11 cellular contexts compared by ENCODE assay signal in genomic region chr15:85316244-85316934, GRCh38.
DNase-seq lines count a peak whose midpoint lies in the region; ATAC-seq, FAIRE-seq and TF ChIP-seq lines count a peak whose summit lies in the region.
"Had no signal": no experiment of that assay in that cellular context is flagged by ENCODE, and none has a peak within 500 bp of the region (broad histone marks: within the 10 kb centered on the region; RNA-seq: fewer than 3 reads in every experiment).

No MANE protein-coding gene starts in this region.

- TF ChIP-seq RAD21 in HepG2 (CRISPR knock-in tag; IDR thresholded peaks at IDR 0.05), result no peak

- FAIRE-seq in HepG2 (lab: Jason Lieb, UNC), result no peak

- POLR2A ChIA-PET in HepG2 (lab: Yijun Ruan, JAX), result no interaction called here
- POLR2A ChIA-PET in activated CD4-positive, alpha-beta T cell treated with anti-CD3 and anti-CD28 coated beads, Interleukin-2, amount 10 ng/mL, durations not matched to agents 7 days and 5 days (lab: Charles Lee), result interaction anchor here (0.6 to 1.0 kb wide), 3 partner anchors 7 to 329 kb away, joined by 3 read pairs; no protein-coding TSS in a partner anchor

- H3K27ac Mint-ChIP-seq in activated CD4-positive, alpha-beta T cell treated with anti-CD3 and anti-CD28 coated beads, Interleukin-2, amount 10 ng/mL, durations not matched to agents 7 days and 5 days, result peak overlapping the region; percentile 78

- peaks cover 15% of the 10 kb centered on the region for H3K9me3 Mint-ChIP-seq in activated CD4-positive, alpha-beta T cell treated with anti-CD3 and anti-CD28 coated beads, Interleukin-2, amount 10 ng/mL, durations not matched to agents 7 days and 5 days

- peaks cover 23% of the 10 kb centered on the region for H3K4me1 ChIP-seq in HepG2 (ENCODE audit: insufficient read depth, low read length)
- H3K4me1 ChIP-seq in right lobe of liver, result no peaks in the 10 kb centered on the region
- H3K4me1 ChIP-seq in thyroid gland, result peaks cover 15 to 51% of the 10 kb centered on the region in 2 donors
- H3K4me1 ChIP-seq: SJCRH30 had no signal

- H3K36me3 ChIP-seq in HepG2 (replicated peaks in 1 of 2; ENCODE audit: control insufficient read depth in 1 of 2, insufficient read depth in 2 of 2, low read length in 2 of 2) (no peaks in the 10 kb centered on the region), right lobe of liver (no peaks in the 10 kb centered on the region), thyroid gland (no peaks in the 10 kb centered on the region)
- H3K36me3 ChIP-seq: SJCRH30 had no signal

- CTCF ChIA-PET in HepG2 (lab: Yijun Ruan, JAX; ENCODE audit: low intra/inter-chr PET ratio, low total read pairs), result no interaction called here
- CTCF ChIA-PET in activated CD4-positive, alpha-beta T cell treated with anti-CD3 and anti-CD28 coated beads, Interleukin-2, amount 10 ng/mL, durations not matched to agents 7 days and 5 days (lab: Charles Lee), result interaction anchor here (0.8 to 4.4 kb wide), 10 partner anchors 11 to 174 kb away, joined by 3 to 35 read pairs (median 3); no protein-coding TSS in a partner anchor

- peak; percentile 14 for DNase-seq in HepG2 (ENCODE audit: low spot score)
- DNase-seq in right lobe of liver, result no peak
- DNase-seq in activated CD4-positive, alpha-beta T cell treated with anti-CD3 and anti-CD28 coated beads, Interleukin-2, amount 10 ng/mL, durations not matched to agents 7 days and 5 days, result peak; percentile 40
- peak; percentile 67 to 80 for DNase-seq in foreskin fibroblast
- peak; percentile 47 to 65 for DNase-seq in thyroid gland
- DNase-seq in putamen (ENCODE audit: low spot score), result no peak
- DNase-seq in DMS53 treated with DMSO at 0.1 percent for 48 hours (lab: John Stamatoyannopoulos, UW; ENCODE audit: unreplicated experiment), result no peak
- DNase-seq: NCI-H1417 treated with DMSO at 0.1 percent for 48 hours, SJCRH30, substantia nigra had no signal

- no peaks in the 10 kb centered on the region for H4K20me1 ChIP-seq in HepG2 (ENCODE audit: insufficient read depth, low read length)

- in situ Hi-C loops in HepG2 (cut with HindIII; ENCODE audit: extremely low pct_ligation_motif_present, low pct_unique_long_range_greater_than_20kb), result no loop called here

- ATAC-seq in HepG2 (peak; percentile 54; the same call in 2 of the 3 replicates), right lobe of liver (no peak), HG02973 (IDR thresholded peaks at IDR 0.05; ENCODE audit: unreplicated experiment) (no peak)

- BruUV-seq in HepG2 (replicated peaks; lab: Mats Ljungman, UMichigan), result no TSS peak

- no peak overlapping the region for H2AFZ ChIP-seq in HepG2 (ENCODE audit: low read length)

- H3K4me3 ChIP-seq in HepG2 (replicated peaks in 1 of 3; ENCODE audit: insufficient read depth in 1 of 3, low read depth in 2 of 3, low read length in 3 of 3), result no peak overlapping the region
- no peak overlapping the region for H3K4me3 ChIP-seq in right lobe of liver
- no peak overlapping the region for H3K4me3 ChIP-seq in foreskin fibroblast (ENCODE audit: low read depth in 1 of 2, low read length in 2 of 2)
- H3K4me3 ChIP-seq in thyroid gland (replicated peaks in 1 of 3), result no peak overlapping the region
- H3K4me3 ChIP-seq: SJCRH30 had no signal

- intact Hi-C loops in HepG2 (cut with micrococcal nuclease; ENCODE audit: unreplicated experiment), result no loop called here
- intact Hi-C loops in right lobe of liver (cut with DNase I), result no loop called here
- intact Hi-C loops in thyroid gland (cut with DNase I), result no loop called here

- WGBS in HepG2 (ENCODE audit: low lambda C conversion rate), result 10% methylated on average over 8 of the region's 8 CpGs
- 54% methylated on average over 7 of the region's 8 CpGs for WGBS in right lobe of liver (ENCODE audit: insufficient coverage, low coverage, low lambda C conversion rate, missing lambda C conversion rate)
- WGBS in thyroid gland, 2 donors, result 25 to 39% methylated on average over 8 of the region's 8 CpGs

- H3K9me3 ChIP-seq in HepG2 (ENCODE audit: low read length) (no peaks in the 10 kb centered on the region), right lobe of liver (no peaks in the 10 kb centered on the region), thyroid gland (no peaks in the 10 kb centered on the region)
- H3K9me3 ChIP-seq: SJCRH30 had no signal

- TF ChIP-seq CTCF in HepG2 (CRISPR knock-in tag; IDR thresholded peaks at IDR 0.05) (no peak), right lobe of liver (IDR thresholded peaks at IDR 0.05) (no peak), foreskin fibroblast (IDR thresholded peaks at IDR 0.05; ENCODE audit: low read depth, low read length) (no peak), thyroid gland (IDR thresholded peaks at IDR 0.05) (no peak)

- H3K9ac ChIP-seq in HepG2 (ENCODE audit: insufficient read depth, low read depth, low read length), result no peak overlapping the region

- H3K4me3 Mint-ChIP-seq in activated CD4-positive, alpha-beta T cell treated with anti-CD3 and anti-CD28 coated beads, Interleukin-2, amount 10 ng/mL, durations not matched to agents 7 days and 5 days, result no peak overlapping the region

- TF ChIP-seq POLR2A in HepG2 (IDR thresholded peaks at IDR 0.05; ENCODE audit: insufficient read depth in 1 of 2, low read depth in 2 of 2, low read length in 2 of 2) (no peak), right lobe of liver (IDR thresholded peaks at IDR 0.05) (no peak), thyroid gland (IDR thresholded peaks at IDR 0.05) (no peak)

- H3K27me3 ChIP-seq in HepG2 (ENCODE audit: control insufficient read depth in 1 of 2, insufficient read depth in 2 of 2, low read length in 2 of 2) (no peaks in the 10 kb centered on the region), right lobe of liver (no peaks in the 10 kb centered on the region), thyroid gland (no peaks in the 10 kb centered on the region)
- H3K27me3 ChIP-seq: SJCRH30 had no signal

- H3K27me3 Mint-ChIP-seq in activated CD4-positive, alpha-beta T cell treated with anti-CD3 and anti-CD28 coated beads, Interleukin-2, amount 10 ng/mL, durations not matched to agents 7 days and 5 days, result no peaks in the 10 kb centered on the region

- H3K27ac ChIP-seq in HepG2 (ENCODE audit: extremely low read length, insufficient read depth, low read length) (no peak overlapping the region), right lobe of liver (no peak overlapping the region), thyroid gland (peak overlapping the region; percentile 18 to 64 (median 54))
- H3K27ac ChIP-seq: SJCRH30 had no signal

- H3K4me2 ChIP-seq in HepG2 (ENCODE audit: low read depth, low read length), result no peak overlapping the region

- no peak for TF ChIP-seq EP300 in HepG2 (IDR thresholded peaks at IDR 0.05; ENCODE audit: low read depth in 2 of 2, low read length in 2 of 2)
- no peak for TF ChIP-seq EP300 in HepG2 (CRISPR knock-in tag; IDR thresholded peaks at IDR 0.05; ENCODE audit: borderline replicate concordance)

- H3K79me2 ChIP-seq in HepG2 (ENCODE audit: insufficient read depth, low read length), result no peaks in the 10 kb centered on the region

- H3K36me3 Mint-ChIP-seq in activated CD4-positive, alpha-beta T cell treated with anti-CD3 and anti-CD28 coated beads, Interleukin-2, amount 10 ng/mL, durations not matched to agents 7 days and 5 days (ENCODE audit: low read depth), result peaks cover 11% of the 10 kb centered on the region

- H3K4me1 Mint-ChIP-seq in activated CD4-positive, alpha-beta T cell treated with anti-CD3 and anti-CD28 coated beads, Interleukin-2, amount 10 ng/mL, durations not matched to agents 7 days and 5 days, result peaks cover 57% of the 10 kb centered on the region

TF ChIP-seq in HepG2, 621 proteins besides CTCF, POLR2A, EP300 and RAD21:
- TF ChIP-seq HBP1 (CRISPR knock-in tag; IDR thresholded peaks at IDR 0.05; ENCODE audit: low read depth) (no peak), IRX3 (CRISPR knock-in tag; IDR thresholded peaks at IDR 0.05; ENCODE audit: borderline replicate concordance, low read depth) (no peak), KDM2A (CRISPR knock-in tag; IDR thresholded peaks at IDR 0.05; ENCODE audit: borderline replicate concordance, low read depth) (no peak), ZKSCAN1 (IDR thresholded peaks at IDR 0.05; ENCODE audit: low read length) (0 out of 2 replicates have a peak, but pooled peaks have one; percentile 63), ZMYM2 (CRISPR knock-in tag; IDR thresholded peaks at IDR 0.05) (no peak)

Comparison
In these comparisons a context has a peak if more than half of its experiments do, and no peak if none do; other contexts are left out.
1. DNase-seq: peak in HepG2 (single experiment), activated CD4-positive, alpha-beta T cell treated with anti-CD3 and anti-CD28 coated beads, Interleukin-2, amount 10 ng/mL, durations not matched to agents 7 days and 5 days (single experiment), foreskin fibroblast (2 of 2) and thyroid gland (2 of 2); none in right lobe of liver (0 of 3), putamen (single experiment) and DMS53 treated with DMSO at 0.1 percent for 48 hours (single experiment).
2. H3K27ac ChIP-seq: peak in thyroid gland (3 of 3); none in HepG2 (single experiment) and right lobe of liver (0 of 3).